Comparison of ENCODE assay signal across 9 cellular contexts in genomic region chr19:3285647-3286176, GRCh38.
A peak's percentile ranks its signal among the peaks of the same experiment; 100 is the strongest.
DNase-seq lines count a peak whose midpoint lies in the region; ATAC-seq and TF ChIP-seq lines count a peak whose summit lies in the region.
"Had no signal": no experiment of that assay in that cellular context is flagged by ENCODE, and none has a peak within 500 bp of the region (broad histone marks: within the 10 kb centered on the region; RNA-seq: fewer than 3 reads in every experiment).

No MANE protein-coding gene starts in this region.

- H3K27ac Mint-ChIP-seq in GM23338 = no peak overlapping the region; the same call in 1 of the 2 replicates
- no peak overlapping the region for H3K27ac Mint-ChIP-seq in activated CD4-positive, alpha-beta T cell treated with anti-CD3 and anti-CD28 coated beads, Interleukin-2, amount 10 ng/mL, durations not matched to agents 7 days and 5 days

- peak overlapping the region; percentile 71 for H3K4me3 ChIP-seq in GM23338

- H3F3A ChIP-seq in GM23338 (replicated peaks; ENCODE audit: low read depth) = 0 out of 2 replicates have a peak, but pooled peaks cover 4% of the 10 kb centered on the region

- ATAC-seq in GM23338 (peak; percentile 79), HG02973 (IDR thresholded peaks at IDR 0.05; ENCODE audit: unreplicated experiment) (no peak), GM19397 (IDR thresholded peaks at IDR 0.05; ENCODE audit: unreplicated experiment) (no peak), HG02885 (IDR thresholded peaks at IDR 0.05; ENCODE audit: poor library complexity, unreplicated experiment) (no peak)

- H3K36me3 ChIP-seq in GM23338 (ENCODE audit: insufficient read depth) = no peaks in the 10 kb centered on the region
- H3K36me3 ChIP-seq: neutrophil had no signal

- H3K27me3 Mint-ChIP-seq in GM23338 (ENCODE audit: insufficient read depth, low read depth, poor library complexity) = peaks cover 13% of the 10 kb centered on the region
- peaks cover 19% of the 10 kb centered on the region for H3K27me3 Mint-ChIP-seq in activated CD4-positive, alpha-beta T cell treated with anti-CD3 and anti-CD28 coated beads, Interleukin-2, amount 10 ng/mL, durations not matched to agents 7 days and 5 days

- peak; percentile 93 for DNase-seq in GM23338 (ENCODE audit: low spot score)
- peak; percentile 41 for DNase-seq in activated CD4-positive, alpha-beta T cell treated with anti-CD3 and anti-CD28 coated beads, Interleukin-2, amount 10 ng/mL, durations not matched to agents 7 days and 5 days
- peak; percentile 34 for DNase-seq in glomerular visceral epithelial cell (ENCODE audit: extremely low spot score)
- peak; percentile 60 to 70 for DNase-seq in stimulated activated CD4-positive, alpha-beta T cell treated with anti-CD3 and anti-CD28 coated beads, Interleukin-2, amount 100 ng/mL, for 24 hours
- no peak for DNase-seq in NCI-H226

- POLR2A ChIA-PET in activated CD4-positive, alpha-beta T cell treated with anti-CD3 and anti-CD28 coated beads, Interleukin-2, amount 10 ng/mL, durations not matched to agents 7 days and 5 days (lab: Charles Lee) = no interaction called here

- no peaks in the 10 kb centered on the region for H3K79me2 ChIP-seq in GM23338 (replicated peaks; ENCODE audit: insufficient read depth)

- H3K9me2 ChIP-seq in GM23338 (ENCODE audit: insufficient read depth) = no peaks in the 10 kb centered on the region

- no peaks in the 10 kb centered on the region for H4K20me1 ChIP-seq in GM23338 (replicated peaks; ENCODE audit: insufficient read depth)

- no peaks in the 10 kb centered on the region for H3K27me3 ChIP-seq in GM23338 (ENCODE audit: insufficient read depth)

- no peaks in the 10 kb centered on the region for H3K9me3 Mint-ChIP-seq in GM23338
- no peaks in the 10 kb centered on the region for H3K9me3 Mint-ChIP-seq in activated CD4-positive, alpha-beta T cell treated with anti-CD3 and anti-CD28 coated beads, Interleukin-2, amount 10 ng/mL, durations not matched to agents 7 days and 5 days

- peaks cover 5% of the 10 kb centered on the region for H3K36me3 Mint-ChIP-seq in GM23338 (ENCODE audit: low read depth)
- no peaks in the 10 kb centered on the region for H3K36me3 Mint-ChIP-seq in activated CD4-positive, alpha-beta T cell treated with anti-CD3 and anti-CD28 coated beads, Interleukin-2, amount 10 ng/mL, durations not matched to agents 7 days and 5 days (ENCODE audit: low read depth)

- peak overlapping the region; percentile 75; the same call in 2 of the 3 replicates for H3K4me3 Mint-ChIP-seq in GM23338
- H3K4me3 Mint-ChIP-seq in activated CD4-positive, alpha-beta T cell treated with anti-CD3 and anti-CD28 coated beads, Interleukin-2, amount 10 ng/mL, durations not matched to agents 7 days and 5 days = no peak overlapping the region

- CTCF ChIA-PET in activated CD4-positive, alpha-beta T cell treated with anti-CD3 and anti-CD28 coated beads, Interleukin-2, amount 10 ng/mL, durations not matched to agents 7 days and 5 days (lab: Charles Lee) = interaction anchor here (1.8 kb wide), 1 partner anchor 10 kb away, joined by 11 read pairs; no protein-coding TSS in a partner anchor

- peak overlapping the region; percentile 89 for H3K4me2 ChIP-seq in GM23338

- H3K27ac ChIP-seq in GM23338 (ENCODE audit: low read depth) = no peak overlapping the region
- H3K27ac ChIP-seq: neutrophil had no signal

- peak overlapping the region; percentile 83 for H2AFZ ChIP-seq in GM23338

- 0 out of 2 replicates have a peak, but pooled peaks cover 3% of the 10 kb centered on the region for H3K4me1 ChIP-seq in GM23338 (ENCODE audit: insufficient read depth)

- peaks cover 2% of the 10 kb centered on the region; the same call in 1 of the 3 replicates for H3K4me1 Mint-ChIP-seq in GM23338
- H3K4me1 Mint-ChIP-seq in activated CD4-positive, alpha-beta T cell treated with anti-CD3 and anti-CD28 coated beads, Interleukin-2, amount 10 ng/mL, durations not matched to agents 7 days and 5 days = peaks cover 5% of the 10 kb centered on the region

- peak in 1 of 2 experiments; percentile 23; a peak in 1 of 4 replicates for TF ChIP-seq CTCF in GM23338 (conservative IDR thresholded peaks at IDR 0.05; ENCODE audit: low read depth in 2 of 2)

TF ChIP-seq in GM23338, 12 proteins besides CTCF, POLR2A, EP300 and RAD21:
- TF ChIP-seq POLR2AphosphoS5 (IDR thresholded peaks at IDR 0.05; ENCODE audit: low read depth) (peak; percentile 49), NANOG (IDR thresholded peaks at IDR 0.05; ENCODE audit: borderline replicate concordance) (no peak)
